Comparison of ENCODE assay signal across 8 cellular contexts in genomic region chr12:82358200-82359114, GRCh38. TPM values are rescaled to one million over a fixed set of nuclear protein-coding genes. Genes with fewer than 3 reads are reported as not detected.
DNase-seq lines count a peak whose midpoint lies in the region; TF ChIP-seq lines count a peak whose summit lies in the region.

TSS of gene CCDC59 (minus strand) at chr12:82358387. CDS start at chr12:82358376, 11 bp downstream.
TSS of gene METTL25 (plus strand) at chr12:82358529. CDS start at chr12:82358566, 37 bp downstream.

- peak within 1 kb of the TSS; percentile 95 to 99 (median 97) for H3K27ac Mint-ChIP-seq in nephron
- H3K27ac Mint-ChIP-seq in stimulated activated naive CD8-positive, alpha-beta T cell treated with anti-CD3 and anti-CD28 coated beads, Interleukin-15, Interleukin-2, amounts not matched to agents 100 ng/mL and 50 ng/mL, for 24 hours, result peak within 1 kb of the TSS; percentile 100

- H3K36me3 ChIP-seq in ES-I3 (ENCODE audit: insufficient read depth, low read length), result peaks cover 6% of the 10 kb centered on the region; the same call in 1 of the 2 replicates

- peak within 1 kb of the TSS; percentile 96 to 100 (median 99) for H3K4me3 Mint-ChIP-seq in nephron
- H3K4me3 Mint-ChIP-seq in stimulated activated naive CD8-positive, alpha-beta T cell treated with anti-CD3 and anti-CD28 coated beads, Interleukin-15, Interleukin-2, amounts not matched to agents 100 ng/mL and 50 ng/mL, for 24 hours, result peak within 1 kb of the TSS; percentile 99

- DNase-seq in H4 (ENCODE audit: low spot score), result peak; percentile 96
- peak; percentile 97 for DNase-seq in LNCaP clone FGC (ENCODE audit: low read depth)
- DNase-seq in RWPE1 (ENCODE audit: low spot score), result peak; percentile 89
- peak; percentile 97 for DNase-seq in activated effector memory CD4-positive, alpha-beta T cell treated with Interleukin-2 at 50 U/mL for 16 hours
- peak; percentile 99 for DNase-seq in fibroblast of the aortic adventitia (ENCODE audit: low read depth)

- TF ChIP-seq CTCF in LNCaP clone FGC (IDR thresholded peaks at IDR 0.05; ENCODE audit: control insufficient read depth, extremely low read depth, insufficient read depth) (peak; percentile 98), RWPE1 (conservative IDR thresholded peaks at IDR 0.05; ENCODE audit: low read depth) (peak; percentile 99), fibroblast of the aortic adventitia (IDR thresholded peaks at IDR 0.05; ENCODE audit: insufficient read depth, low read length) (peak; percentile 94), nephron (IDR thresholded peaks at IDR 0.05; ENCODE audit: unreplicated experiment in 3 of 3) (peak; percentile 96 to 99 (median 98))

- peak within 1 kb of the TSS; percentile 86 for H3K9ac ChIP-seq in ES-I3 (ENCODE audit: low read depth, low read length)

- no peaks in the 10 kb centered on the region for H3K4me1 ChIP-seq in ES-I3 (ENCODE audit: insufficient read depth, low read length)

- peak within 1 kb of the TSS; percentile 94 for H3K27ac ChIP-seq in RWPE1

- H3K4me3 ChIP-seq in LNCaP clone FGC (ENCODE audit: low read depth, low read length) (peak within 1 kb of the TSS; percentile 71), fibroblast of the aortic adventitia (ENCODE audit: low read depth, low read length) (peak within 1 kb of the TSS; percentile 98)

- H3K9me3 ChIP-seq in ES-I3 (ENCODE audit: control insufficient read depth, insufficient read depth, low read length), result no peaks in the 10 kb centered on the region

- H3K27me3 Mint-ChIP-seq in nephron (ENCODE audit: low read depth), result no peaks in the 10 kb centered on the region
- H3K27me3 Mint-ChIP-seq in stimulated activated naive CD8-positive, alpha-beta T cell treated with anti-CD3 and anti-CD28 coated beads, Interleukin-15, Interleukin-2, amounts not matched to agents 100 ng/mL and 50 ng/mL, for 24 hours, result no peaks in the 10 kb centered on the region

- no peaks in the 10 kb centered on the region for H3K9me3 Mint-ChIP-seq in nephron
- H3K9me3 Mint-ChIP-seq in stimulated activated naive CD8-positive, alpha-beta T cell treated with anti-CD3 and anti-CD28 coated beads, Interleukin-15, Interleukin-2, amounts not matched to agents 100 ng/mL and 50 ng/mL, for 24 hours, result peaks cover 5% of the 10 kb centered on the region

- H3K4me1 Mint-ChIP-seq in nephron, result peaks cover 45% of the 10 kb centered on the region
- H3K4me1 Mint-ChIP-seq in stimulated activated naive CD8-positive, alpha-beta T cell treated with anti-CD3 and anti-CD28 coated beads, Interleukin-15, Interleukin-2, amounts not matched to agents 100 ng/mL and 50 ng/mL, for 24 hours (ENCODE audit: low read depth), result peaks cover 60% of the 10 kb centered on the region

- CTCF ChIA-PET in RWPE1 (lab: Yijun Ruan, JAX), result interaction anchor here (0.5 to 1.1 kb wide), 8 partner anchors 9 to 1019 kb away, joined by 3 to 5 read pairs (median 4); no protein-coding TSS in a partner anchor

- peaks cover 39% of the 10 kb centered on the region for H3K36me3 Mint-ChIP-seq in nephron (ENCODE audit: low read depth)
- H3K36me3 Mint-ChIP-seq in stimulated activated naive CD8-positive, alpha-beta T cell treated with anti-CD3 and anti-CD28 coated beads, Interleukin-15, Interleukin-2, amounts not matched to agents 100 ng/mL and 50 ng/mL, for 24 hours (ENCODE audit: low read depth), result peaks cover 56% of the 10 kb centered on the region

- POLR2A ChIA-PET in RWPE1 (lab: Yijun Ruan, JAX; ENCODE audit: low non-redundant PET), result no interaction called here

RNA-seq across cellular contexts. Expression of gene CCDC59, which starts in this region (rescaled TPM):
- total RNA-seq in H4 (2014; rRNA removed; shearing (Covaris generic)), result 71.8 and 86.4 TPM in 2 replicates
- 17.3 and 57.1 TPM in 2 replicates for total RNA-seq in fibroblast of the aortic adventitia (ENCODE audit: low replicate concordance)

RNA-seq across cellular contexts. Expression of gene METTL25, which starts in this region (rescaled TPM):
- total RNA-seq in H4 (2014; rRNA removed; shearing (Covaris generic)), result 5.4 and 5.6 TPM in 2 replicates
- total RNA-seq in fibroblast of the aortic adventitia (ENCODE audit: low replicate concordance), result 13.6 and 27.7 TPM in 2 replicates

Comparison
In these comparisons a context has a peak if more than half of its experiments do, and no peak if none do; other contexts are left out.
1. Peak in every context shown above with its lines: DNase-seq, H3K4me3 ChIP-seq and H3K27ac ChIP-seq.